ENCODE assay signal across 18 cellular contexts in the genomic region with DNA sequence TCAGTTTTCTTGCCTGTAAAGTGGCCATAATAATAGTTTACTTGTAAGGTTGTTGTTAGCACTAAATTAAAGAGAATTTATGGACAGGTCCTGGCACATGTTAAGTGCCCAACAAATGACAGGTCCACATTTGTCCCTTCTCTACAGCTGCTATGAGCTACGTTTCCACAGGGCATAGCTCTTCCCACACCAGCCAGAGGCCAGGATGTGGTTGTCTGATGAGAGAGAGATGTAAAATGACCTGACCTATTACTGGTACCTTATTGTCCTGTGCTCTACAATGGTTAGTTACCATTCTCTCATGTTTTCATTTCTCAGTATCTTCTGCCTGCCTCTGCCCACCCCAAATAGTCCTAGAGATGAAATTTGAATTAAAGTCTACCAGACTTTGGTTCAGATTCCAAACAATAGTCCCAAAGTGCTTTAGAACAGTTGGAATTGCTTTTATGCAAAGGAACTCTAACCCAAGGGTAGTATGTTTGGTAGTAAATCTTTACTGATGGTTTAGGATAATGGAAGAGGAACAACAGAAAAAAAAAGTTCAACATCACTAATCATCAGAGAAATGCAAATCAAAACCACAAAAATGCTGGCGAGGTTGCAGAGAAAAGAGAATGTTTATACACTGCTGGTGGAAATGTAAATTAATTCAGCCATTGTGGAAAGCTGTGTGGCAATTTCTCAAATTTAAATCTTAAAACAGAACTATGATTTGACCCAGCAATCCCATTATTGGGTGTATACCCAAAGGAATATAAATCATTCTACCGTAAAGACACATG.
DNase-seq lines count a peak whose midpoint lies in the region; ATAC-seq and TF ChIP-seq lines count a peak whose summit lies in the region.
"Had no signal": no experiment of that assay in that cellular context is flagged by ENCODE, and none has a peak within 500 bp of the region (broad histone marks: within the 10 kb centered on the region; RNA-seq: fewer than 3 reads in every experiment).

No MANE protein-coding gene starts in this region.

- no peak for TF ChIP-seq CTCF in AG09319 (IDR thresholded peaks at IDR 0.05; ENCODE audit: low read depth, low read length)

- H3K9me3 ChIP-seq in adipocyte (ENCODE audit: control insufficient read depth, low read length), result no peaks in the 10 kb centered on the region
- H3K9me3 ChIP-seq: BLaER1 treated with 17β-estradiol and CSF1 and Interleukin-3, amounts not matched to agents 10 nM and 100 nM had no signal

- no peaks in the 10 kb centered on the region for H3K4me1 ChIP-seq in adipocyte (ENCODE audit: control insufficient read depth, insufficient read depth, low read length)

- no peaks in the 10 kb centered on the region for H3K36me3 ChIP-seq in adipocyte (ENCODE audit: control insufficient read depth, insufficient read depth, low read length, severe bottlenecking)
- H3K36me3 ChIP-seq: BLaER1 treated with 17β-estradiol and CSF1 and Interleukin-3, amounts not matched to agents 10 nM and 100 nM had no signal

- peak; percentile 40 for DNase-seq in AG09319 (ENCODE audit: extremely low read depth, low read depth)
- peak; percentile 65 for DNase-seq in HCEC 1CT
- DNase-seq in adipocyte (ENCODE audit: low read depth), result peak; percentile 54
- peak; percentile 77 for DNase-seq in fibroblast of peridontal ligament (ENCODE audit: extremely low read depth)
- DNase-seq in activated CD4-positive, CD25-positive, alpha-beta regulatory T cell (lab: John Stamatoyannopoulos, UW), result no peak
- no peak for DNase-seq in NCI-H2171 treated with DMSO at 0.1 percent for 48 hours (lab: John Stamatoyannopoulos, UW)
- DNase-seq in hepatic stellate cell (ENCODE audit: low spot score), result no peak
- DNase-seq: 8988T; CD8-positive, alpha-beta memory T cell; DMS79 treated with DMSO at 0.1 percent for 48 hours; H9; NCI-H1436; NCI-H2081; NCI-H510A treated with DMSO at 0.1 percent for 48 hours; Right ventricle myocardium superior had no signal

- H3K27me3 ChIP-seq in adipocyte (replicated peaks; ENCODE audit: control insufficient read depth, insufficient read depth, low read length), result peaks cover 32% of the 10 kb centered on the region
- H3K27me3 ChIP-seq: BLaER1 treated with 17β-estradiol and CSF1 and Interleukin-3, amounts not matched to agents 10 nM and 100 nM had no signal

- ATAC-seq in HG03469 (IDR thresholded peaks at IDR 0.05; ENCODE audit: unreplicated experiment), result no peak
- ATAC-seq: SK-N-SH treated with all-trans-retinoic acid at 6 μM for 48 hours had no signal

- H3K4me3 ChIP-seq in adipocyte (ENCODE audit: low read length), result no peak overlapping the region
- H3K4me3 ChIP-seq: BLaER1 treated with 17β-estradiol and CSF1 and Interleukin-3, amounts not matched to agents 10 nM and 100 nM had no signal

- H3K9ac ChIP-seq in adipocyte (ENCODE audit: low read length), result no peak overlapping the region
- H3K9ac ChIP-seq: BLaER1 treated with 17β-estradiol and CSF1 and Interleukin-3, amounts not matched to agents 10 nM and 100 nM had no signal

Comparison
In these comparisons a context has a peak if more than half of its experiments do, and no peak if none do; other contexts are left out.
1. DNase-seq: peak in AG09319 (single experiment), HCEC 1CT (single experiment), adipocyte (single experiment) and fibroblast of peridontal ligament (single experiment); none in activated CD4-positive, CD25-positive, alpha-beta regulatory T cell (0 of 4), NCI-H2171 treated with DMSO at 0.1 percent for 48 hours (single experiment) and hepatic stellate cell (single experiment).